In genomic region chr4:153528705-153529493, GRCh38 we compare ENCODE assay signal across 11 cellular contexts.
DNase-seq lines count a peak whose midpoint lies in the region; ATAC-seq and TF ChIP-seq lines count a peak whose summit lies in the region.
"Had no signal": no experiment of that assay in that cellular context is flagged by ENCODE, and none has a peak within 500 bp of the region (broad histone marks: within the 10 kb centered on the region; RNA-seq: fewer than 3 reads in every experiment).

No MANE protein-coding gene starts in this region.

- H3K27ac ChIP-seq in gastroesophageal sphincter, result no peak overlapping the region
- H3K27ac ChIP-seq: prostate gland had no signal

- H3K27ac Mint-ChIP-seq in activated CD4-positive, alpha-beta T cell treated with anti-CD3 and anti-CD28 coated beads, Interleukin-2, amount 10 ng/mL, durations not matched to agents 7 days and 5 days, result peak overlapping the region; percentile 92
- H3K27ac Mint-ChIP-seq in T-helper 1 cell treated with Interleukin-12 subunit alpha and Interleukin-12 subunit beta and Interleukin-4 antibody, amounts not matched to agents 30 μg/mL and 1 μg/mL, for 36 hours, result peak overlapping the region; percentile 81
- peak overlapping the region; percentile 95 for H3K27ac Mint-ChIP-seq in stimulated activated naive B cell treated with anti-CD40 and anti-IgM and Interleukin-4, amounts not matched to agents 10 μg/mL and 1 μg/mL and 100 μg/mL, for 72 hours

- H3K4me3 Mint-ChIP-seq in activated CD4-positive, alpha-beta T cell treated with anti-CD3 and anti-CD28 coated beads, Interleukin-2, amount 10 ng/mL, durations not matched to agents 7 days and 5 days, result peak overlapping the region; percentile 68
- H3K4me3 Mint-ChIP-seq in T-helper 1 cell treated with Interleukin-12 subunit alpha and Interleukin-12 subunit beta and Interleukin-4 antibody, amounts not matched to agents 30 μg/mL and 1 μg/mL, for 36 hours, result peak overlapping the region; percentile 75
- H3K4me3 Mint-ChIP-seq in stimulated activated naive B cell treated with anti-CD40 and anti-IgM and Interleukin-4, amounts not matched to agents 10 μg/mL and 1 μg/mL and 100 μg/mL, for 72 hours, result peak overlapping the region; percentile 72 to 75

- POLR2A ChIA-PET in activated CD4-positive, alpha-beta T cell treated with anti-CD3 and anti-CD28 coated beads, Interleukin-2, amount 10 ng/mL, durations not matched to agents 7 days and 5 days (lab: Charles Lee), result no interaction called here

- H3K4me3 ChIP-seq in gastroesophageal sphincter, result no peak overlapping the region
- H3K4me3 ChIP-seq: prostate gland, thoracic aorta had no signal

- CTCF ChIA-PET in activated CD4-positive, alpha-beta T cell treated with anti-CD3 and anti-CD28 coated beads, Interleukin-2, amount 10 ng/mL, durations not matched to agents 7 days and 5 days (lab: Charles Lee), result interaction anchor here (1.6 kb wide), 1 partner anchor 31 kb away, joined by 3 read pairs; no protein-coding TSS in a partner anchor

- no peaks in the 10 kb centered on the region for H3K36me3 ChIP-seq in gastroesophageal sphincter
- H3K36me3 ChIP-seq: prostate gland, thoracic aorta had no signal

- peaks cover 54% of the 10 kb centered on the region for H3K36me3 Mint-ChIP-seq in activated CD4-positive, alpha-beta T cell treated with anti-CD3 and anti-CD28 coated beads, Interleukin-2, amount 10 ng/mL, durations not matched to agents 7 days and 5 days (ENCODE audit: low read depth)
- H3K36me3 Mint-ChIP-seq in T-helper 1 cell treated with Interleukin-12 subunit alpha and Interleukin-12 subunit beta and Interleukin-4 antibody, amounts not matched to agents 30 μg/mL and 1 μg/mL, for 36 hours (ENCODE audit: low read depth), result peaks cover 12% of the 10 kb centered on the region
- H3K36me3 Mint-ChIP-seq in stimulated activated naive B cell treated with anti-CD40 and anti-IgM and Interleukin-4, amounts not matched to agents 10 μg/mL and 1 μg/mL and 100 μg/mL, for 72 hours, result peaks cover 19 to 28% of the 10 kb centered on the region in 2 donors

- no peaks in the 10 kb centered on the region for H3K27me3 ChIP-seq in gastroesophageal sphincter

- TF ChIP-seq EP300 in gastroesophageal sphincter (IDR thresholded peaks at IDR 0.05), result no peak

- H3K4me1 ChIP-seq in gastroesophageal sphincter, result peaks cover 10 to 67% (median 19%) of the 10 kb centered on the region in 3 donors
- H3K4me1 ChIP-seq: prostate gland had no signal

- H3K9me3 ChIP-seq in gastroesophageal sphincter, result no peaks in the 10 kb centered on the region
- H3K9me3 ChIP-seq: prostate gland, thoracic aorta had no signal

- ATAC-seq in HG02885 (IDR thresholded peaks at IDR 0.05; ENCODE audit: poor library complexity, unreplicated experiment) (peak; percentile 72), gastroesophageal sphincter (no peak)
- peak; percentile 60 to 71 for ATAC-seq in stimulated activated naive B cell treated with anti-CD40 and anti-IgM and Interleukin-4, amounts not matched to agents 10 μg/mL and 1 μg/mL and 100 μg/mL, for 72 hours (replicated peaks)
- ATAC-seq: HCT116 had no signal

- peaks cover 3% of the 10 kb centered on the region for H3K9me3 Mint-ChIP-seq in activated CD4-positive, alpha-beta T cell treated with anti-CD3 and anti-CD28 coated beads, Interleukin-2, amount 10 ng/mL, durations not matched to agents 7 days and 5 days
- no peaks in the 10 kb centered on the region for H3K9me3 Mint-ChIP-seq in T-helper 1 cell treated with Interleukin-12 subunit alpha and Interleukin-12 subunit beta and Interleukin-4 antibody, amounts not matched to agents 30 μg/mL and 1 μg/mL, for 36 hours
- H3K9me3 Mint-ChIP-seq in stimulated activated naive B cell treated with anti-CD40 and anti-IgM and Interleukin-4, amounts not matched to agents 10 μg/mL and 1 μg/mL and 100 μg/mL, for 72 hours, result no peaks in the 10 kb centered on the region

- no peak for DNase-seq in activated CD4-positive, alpha-beta T cell treated with anti-CD3 and anti-CD28 coated beads, Interleukin-2, amount 10 ng/mL, durations not matched to agents 7 days and 5 days
- no peak for DNase-seq in activated CD4-positive, alpha-beta T cell treated with anti-CD3 and anti-CD28 coated beads, Interleukin-2, amount 50 U/mL, for 48 hours
- no peak for DNase-seq in stimulated activated naive B cell treated with anti-CD40 and anti-IgM and Interleukin-4, amounts not matched to agents 10 μg/mL and 1 μg/mL and 100 μg/mL, for 72 hours
- DNase-seq in cerebellar cortex (ENCODE audit: low spot score) (no peak), ACHN (no peak)

- in situ Hi-C loops in ACHN (cut with HindIII; ENCODE audit: low pct_ligation_motif_present, low pct_unique_long_range_greater_than_20kb, low sequenced_read_pairs), result no loop called here

- TF ChIP-seq CTCF in gastroesophageal sphincter (IDR thresholded peaks at IDR 0.05), result no peak

- H3K4me1 Mint-ChIP-seq in activated CD4-positive, alpha-beta T cell treated with anti-CD3 and anti-CD28 coated beads, Interleukin-2, amount 10 ng/mL, durations not matched to agents 7 days and 5 days, result peaks cover 87% of the 10 kb centered on the region
- peaks cover 70% of the 10 kb centered on the region for H3K4me1 Mint-ChIP-seq in T-helper 1 cell treated with Interleukin-12 subunit alpha and Interleukin-12 subunit beta and Interleukin-4 antibody, amounts not matched to agents 30 μg/mL and 1 μg/mL, for 36 hours (ENCODE audit: low read depth)
- peaks cover 69 to 95% of the 10 kb centered on the region in 2 donors for H3K4me1 Mint-ChIP-seq in stimulated activated naive B cell treated with anti-CD40 and anti-IgM and Interleukin-4, amounts not matched to agents 10 μg/mL and 1 μg/mL and 100 μg/mL, for 72 hours

- WGBS in gastroesophageal sphincter (ENCODE audit: low coverage in 1 of 2), 2 donors, result 76 to 83% methylated on average over 1 to 5 of the region's 6 CpGs

- H3K27me3 Mint-ChIP-seq in activated CD4-positive, alpha-beta T cell treated with anti-CD3 and anti-CD28 coated beads, Interleukin-2, amount 10 ng/mL, durations not matched to agents 7 days and 5 days, result no peaks in the 10 kb centered on the region
- H3K27me3 Mint-ChIP-seq in T-helper 1 cell treated with Interleukin-12 subunit alpha and Interleukin-12 subunit beta and Interleukin-4 antibody, amounts not matched to agents 30 μg/mL and 1 μg/mL, for 36 hours (ENCODE audit: low read depth), result no peaks in the 10 kb centered on the region
- no peaks in the 10 kb centered on the region for H3K27me3 Mint-ChIP-seq in stimulated activated naive B cell treated with anti-CD40 and anti-IgM and Interleukin-4, amounts not matched to agents 10 μg/mL and 1 μg/mL and 100 μg/mL, for 72 hours

- no peak for TF ChIP-seq POLR2A in gastroesophageal sphincter (IDR thresholded peaks at IDR 0.05)
